8 cellular contexts compared by ENCODE assay signal in the genomic region with DNA sequence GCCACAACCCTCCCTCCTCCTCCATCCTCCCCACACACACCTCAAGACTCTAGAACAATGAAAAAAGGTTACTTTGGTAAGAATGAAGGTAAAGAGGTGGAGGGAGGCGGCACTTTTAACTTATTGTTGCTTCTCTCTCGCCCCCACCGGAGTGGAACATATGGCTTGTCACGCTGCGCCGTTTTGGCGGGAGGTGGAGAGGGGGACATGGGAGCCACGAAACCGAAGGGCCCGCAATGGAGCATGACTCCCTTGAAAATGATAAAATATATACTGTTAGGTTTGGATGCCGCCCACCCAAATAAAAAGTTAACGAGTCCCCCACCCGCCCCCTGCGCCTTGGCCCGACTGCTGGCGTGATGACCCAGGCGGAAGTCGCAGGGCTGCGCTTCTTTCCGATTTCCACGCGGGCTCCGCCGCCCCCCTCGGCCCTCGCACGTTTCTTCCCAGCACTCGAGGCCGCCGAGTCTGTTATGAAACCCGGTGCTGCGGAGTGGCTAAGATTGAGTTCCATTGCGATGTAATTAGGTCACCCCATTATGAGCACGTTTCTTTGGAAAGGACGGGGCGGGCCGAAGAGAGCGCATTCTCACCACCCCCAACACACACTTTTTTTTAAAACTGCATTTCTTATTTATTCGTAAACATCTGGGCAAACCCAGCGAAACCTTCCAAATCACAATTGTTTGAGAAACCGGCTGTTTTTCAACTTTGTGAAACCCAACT. TPM values are rescaled to one million over a fixed set of nuclear protein-coding genes. Genes with fewer than 3 reads are reported as not detected.
DNase-seq lines count a peak whose midpoint lies in the region; ATAC-seq, FAIRE-seq and TF ChIP-seq lines count a peak whose summit lies in the region.

No MANE protein-coding gene starts in this region.

- intact Hi-C loops in transverse colon (cut with DNase I; ENCODE audit: low total_unique reads), result loop anchor here (2.0 to 10.0 kb wide), 3 partner anchors 245 to 547 kb away; no protein-coding TSS in a partner anchor

- TF ChIP-seq CTCF in osteocyte (IDR thresholded peaks at IDR 0.05) (no peak), transverse colon (IDR thresholded peaks at IDR 0.05) (no peak)

- H3K9me3 Mint-ChIP-seq in osteocyte (ENCODE audit: unreplicated experiment), result peaks cover 4% of the 10 kb centered on the region

- FAIRE-seq in RCC 7860 (lab: Jason Lieb, UNC), result no peak

- peak overlapping the region; percentile 97 to 100 (median 98) for H3K27ac ChIP-seq in transverse colon

- peaks cover 49% of the 10 kb centered on the region for H3K4me1 Mint-ChIP-seq in osteocyte (ENCODE audit: unreplicated experiment)

- H3K27me3 Mint-ChIP-seq in osteocyte (ENCODE audit: unreplicated experiment), result no peaks in the 10 kb centered on the region

- in situ Hi-C loops in transverse colon (cut with MboI; ENCODE audit: low pct_ligation_motif_present in 1 of 4, low pct_unique_long_range_greater_than_20kb in 1 of 4, low sequenced_read_pairs in 3 of 4), result no loop called here

- DNase-seq in NCI-H510A treated with DMSO at 0.1 percent for 48 hours (lab: John Stamatoyannopoulos, UW) (peak; percentile 17), NCI-H510A (lab: John Stamatoyannopoulos, UW) (no peak), RCC 7860 (ENCODE audit: low spot score) (peak; percentile 69), germinal center (ENCODE audit: low spot score) (peak; percentile 68), osteocyte (ENCODE audit: extremely low spot score, unreplicated experiment) (no peak), transverse colon (peak; percentile 85)
- peak; percentile 61 to 76 (median 66) for DNase-seq in activated naive CD4-positive, alpha-beta T cell (lab: John Stamatoyannopoulos, UW)

- H3K4me1 ChIP-seq in transverse colon, result peaks cover 9 to 20% (median 19%) of the 10 kb centered on the region in 4 donors

- TF ChIP-seq EP300 in transverse colon (IDR thresholded peaks at IDR 0.05; ENCODE audit: low read depth), result peak; percentile 85

- H3K36me3 ChIP-seq in transverse colon, result peaks cover 0 to 22% (median 8%) of the 10 kb centered on the region in 4 donors

- peaks cover 31% of the 10 kb centered on the region for H3K36me3 Mint-ChIP-seq in osteocyte (ENCODE audit: unreplicated experiment)

- H3K9me3 ChIP-seq in transverse colon, result no peaks in the 10 kb centered on the region

- peak overlapping the region; percentile 100 for H3K27ac Mint-ChIP-seq in osteocyte (ENCODE audit: unreplicated experiment)

- peak overlapping the region; percentile 55 to 86 (median 70) for H3K4me3 ChIP-seq in transverse colon

- no peak for ATAC-seq in GM21786 (IDR thresholded peaks at IDR 0.05; ENCODE audit: unreplicated experiment)

- 1 to 17% methylated on average over 1 to 41 of the region's 41 CpGs for WGBS in transverse colon (ENCODE audit: low coverage in 1 of 2), 2 donors

- TF ChIP-seq POLR2A in transverse colon (IDR thresholded peaks at IDR 0.05), result peak; percentile 74

- peak overlapping the region; percentile 92 for H3K4me3 Mint-ChIP-seq in osteocyte (ENCODE audit: unreplicated experiment)

- H3K27me3 ChIP-seq in transverse colon, result no peaks in the 10 kb centered on the region

RNA-seq across cellular contexts. Expression of a gene that starts 1.4 kb away (rescaled TPM):
- total RNA-seq in osteocyte (311 and 352 TPM in 2 replicates), transverse colon (100 to 1,000 TPM; 180 to 712 (median 266) TPM)

Comparison
In these comparisons a context has a peak if more than half of its experiments do, and no peak if none do; other contexts are left out.
1. DNase-seq: peak in NCI-H510A treated with DMSO at 0.1 percent for 48 hours (single experiment), RCC 7860 (single experiment), activated naive CD4-positive, alpha-beta T cell (4 of 4), germinal center (single experiment) and transverse colon (single experiment); none in NCI-H510A (single experiment) and osteocyte (single experiment).